8 cellular contexts compared by ENCODE assay signal in the genomic region with DNA sequence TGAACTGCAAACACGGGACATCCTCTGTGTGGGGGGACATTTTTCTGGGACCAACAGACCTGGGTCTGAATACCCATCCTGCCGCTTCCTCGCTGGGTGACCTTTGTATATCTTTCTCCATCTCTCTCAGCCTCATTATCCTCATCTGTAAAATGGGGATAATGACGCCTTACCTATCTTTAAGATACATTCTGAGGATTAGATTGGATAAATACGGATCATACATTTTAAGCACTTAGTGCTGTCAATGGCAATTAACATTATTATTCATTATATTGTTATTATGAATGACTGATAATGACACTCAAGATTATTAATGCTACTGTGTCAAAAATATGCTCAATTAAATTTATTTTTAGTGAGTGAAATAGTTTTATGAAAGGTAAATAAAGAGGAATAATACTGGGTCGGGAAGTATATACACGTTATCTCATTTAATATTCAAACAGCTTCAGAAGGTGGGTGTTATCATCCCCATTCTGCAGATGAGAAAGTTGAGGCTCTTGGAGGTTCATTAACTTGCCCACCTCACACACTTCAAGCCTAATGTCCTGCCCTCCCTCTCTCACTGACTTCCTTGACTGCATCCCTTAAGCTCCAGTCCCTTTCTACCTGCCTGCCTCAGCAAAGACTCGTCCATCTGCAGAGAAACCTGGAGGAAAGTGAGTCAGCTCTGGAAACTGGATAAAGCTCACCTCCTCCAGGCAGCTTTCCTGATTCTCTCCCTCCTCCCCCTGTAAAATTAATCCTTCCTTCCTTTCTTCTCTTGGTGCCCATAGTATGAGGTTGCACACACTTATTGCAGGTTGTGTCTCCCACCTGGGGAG.
DNase-seq lines count a peak whose midpoint lies in the region; TF ChIP-seq lines count a peak whose summit lies in the region.

No MANE protein-coding gene starts in this region.

- H3K4me1 ChIP-seq in HAP-1 (peaks cover 6% of the 10 kb centered on the region), iPS DF 6.9 (ENCODE audit: control insufficient read depth, insufficient read depth, low read length) (no peaks in the 10 kb centered on the region; the same call in 1 of the 2 replicates), spleen (peaks cover 9 to 49% (median 26%) of the 10 kb centered on the region in 6 donors)

- no peaks in the 10 kb centered on the region for H3K9me3 Mint-ChIP-seq in activated T-helper 1 cell treated with anti-CD3 and anti-CD28 coated beads, Interleukin-12 subunit alpha, Interleukin-12 subunit beta, Interleukin-2, Interleukin-4 antibody, amounts not matched to agents 30 ng/mL and 10 ng/mL and 1 ng/mL, durations not matched to agents 14 hours and 24 hours and 36 hours

- in situ Hi-C loops in HAP-1 (cut with MboI; ENCODE audit: low sequenced_read_pairs) = no loop called here
- in situ Hi-C loops in KBM-7 (cut with MboI; ENCODE audit: low pct_unique_long_range_greater_than_20kb, low sequenced_read_pairs) = no loop called here

- peaks cover 32% of the 10 kb centered on the region for H3K4me1 Mint-ChIP-seq in activated T-helper 1 cell treated with anti-CD3 and anti-CD28 coated beads, Interleukin-12 subunit alpha, Interleukin-12 subunit beta, Interleukin-2, Interleukin-4 antibody, amounts not matched to agents 30 ng/mL and 10 ng/mL and 1 ng/mL, durations not matched to agents 14 hours and 24 hours and 36 hours (ENCODE audit: low read depth)

- H3K27ac ChIP-seq in iPS DF 6.9 (ENCODE audit: low read length) (no peak overlapping the region), spleen (peak overlapping the region; percentile 80 to 97 (median 93))

- intact Hi-C loops in activated T-helper 1 cell treated with anti-CD3 and anti-CD28 coated beads, Interleukin-12 subunit alpha, Interleukin-12 subunit beta, Interleukin-2, Interleukin-4 antibody, amounts not matched to agents 30 ng/mL and 10 ng/mL and 1 ng/mL, durations not matched to agents 14 hours and 24 hours and 36 hours (cut with micrococcal nuclease) = loop anchor here (5.0 to 10.0 kb wide), 5 partner anchors 47 to 793 kb away; a partner anchor contains a TSS
- intact Hi-C loops in spleen (cut with DNase I; ENCODE audit: low total_unique reads) = loop anchor here (10.0 kb wide), 2 partner anchors 240 to 390 kb away; a partner anchor contains a TSS

- H3K36me3 ChIP-seq in HAP-1 (replicated peaks) (no peaks in the 10 kb centered on the region), iPS DF 6.9 (ENCODE audit: control insufficient read depth, insufficient read depth, low read length) (no peaks in the 10 kb centered on the region), spleen (no peaks in the 10 kb centered on the region)

- peak overlapping the region; percentile 87 for H3K27ac Mint-ChIP-seq in activated T-helper 1 cell treated with anti-CD3 and anti-CD28 coated beads, Interleukin-12 subunit alpha, Interleukin-12 subunit beta, Interleukin-2, Interleukin-4 antibody, amounts not matched to agents 30 ng/mL and 10 ng/mL and 1 ng/mL, durations not matched to agents 14 hours and 24 hours and 36 hours

- no peak for TF ChIP-seq CTCF in spleen (IDR thresholded peaks at IDR 0.05 in 8 of 11, conservative IDR thresholded peaks at IDR 0.05 in 3 of 11)
- no peak for TF ChIP-seq CTCF in GM10266 (IDR thresholded peaks at IDR 0.05; ENCODE audit: control insufficient read depth, insufficient read depth, low read depth, missing control alignments)

- no peak for TF ChIP-seq POLR2A in spleen (IDR thresholded peaks at IDR 0.05)

- peak overlapping the region; percentile 76 for H3K4me3 Mint-ChIP-seq in activated T-helper 1 cell treated with anti-CD3 and anti-CD28 coated beads, Interleukin-12 subunit alpha, Interleukin-12 subunit beta, Interleukin-2, Interleukin-4 antibody, amounts not matched to agents 30 ng/mL and 10 ng/mL and 1 ng/mL, durations not matched to agents 14 hours and 24 hours and 36 hours

- DNase-seq in HAP-1 (ENCODE audit: low spot score in 2 of 2) (no peak), iPS DF 6.9 (ENCODE audit: low read depth, low spot score) (no peak), spleen (no peak), iPS-NIHi11 (ENCODE audit: low spot score) (no peak), GM10266 (ENCODE audit: extremely low spot score) (no peak), KBM-7 (no peak), HPDE6-E6E7 (ENCODE audit: extremely low spot score) (no peak)
- no peak for DNase-seq in activated T-helper 1 cell treated with anti-CD3 and anti-CD28 coated beads, Interleukin-12 subunit alpha, Interleukin-12 subunit beta, Interleukin-2, Interleukin-4 antibody, amounts not matched to agents 30 ng/mL and 10 ng/mL and 1 ng/mL, durations not matched to agents 14 hours and 24 hours and 36 hours (ENCODE audit: low spot score)

- H3K36me3 Mint-ChIP-seq in activated T-helper 1 cell treated with anti-CD3 and anti-CD28 coated beads, Interleukin-12 subunit alpha, Interleukin-12 subunit beta, Interleukin-2, Interleukin-4 antibody, amounts not matched to agents 30 ng/mL and 10 ng/mL and 1 ng/mL, durations not matched to agents 14 hours and 24 hours and 36 hours (ENCODE audit: low read depth) = peaks cover 4% of the 10 kb centered on the region

- H3K27me3 ChIP-seq in HAP-1 (ENCODE audit: low read depth) (no peaks in the 10 kb centered on the region), iPS DF 6.9 (ENCODE audit: control insufficient read depth, insufficient read depth, low read length) (no peaks in the 10 kb centered on the region), spleen (replicated peaks in 1 of 7) (no peaks in the 10 kb centered on the region)

- no peaks in the 10 kb centered on the region for H3K27me3 Mint-ChIP-seq in activated T-helper 1 cell treated with anti-CD3 and anti-CD28 coated beads, Interleukin-12 subunit alpha, Interleukin-12 subunit beta, Interleukin-2, Interleukin-4 antibody, amounts not matched to agents 30 ng/mL and 10 ng/mL and 1 ng/mL, durations not matched to agents 14 hours and 24 hours and 36 hours (ENCODE audit: insufficient read depth)

- H3K9me3 ChIP-seq in HAP-1 (no peaks in the 10 kb centered on the region), iPS DF 6.9 (ENCODE audit: control insufficient read depth, insufficient read depth, low read length) (no peaks in the 10 kb centered on the region), spleen (no peaks in the 10 kb centered on the region)

- H3K4me3 ChIP-seq in HAP-1 (peak overlapping the region; percentile 28), iPS DF 6.9 (ENCODE audit: low read length) (peak overlapping the region; percentile 45; the same call in 1 of the 2 replicates), spleen (peak overlapping the region; percentile 30 to 72 (median 44))

- 100% methylated on average over 2 of the region's 8 CpGs for WGBS in iPS DF 6.9 (ENCODE audit: insufficient coverage, insufficient read length)
- WGBS in spleen, 5 donors = 70 to 75% (median 70%) methylated on average over 8 of the region's 8 CpGs
